ENCODE assay signal across 23 cellular contexts in genomic region chr9:8978334-8978733, GRCh38.
"Had no signal": no experiment of that assay in that cellular context is flagged by ENCODE, and none has a peak within 500 bp of the region (broad histone marks: within the 10 kb centered on the region; RNA-seq: fewer than 3 reads in every experiment).

No MANE protein-coding gene starts in this region.

- H3K4me3 Mint-ChIP-seq: naive B cell, nephron had no signal

- H3K36me3 Mint-ChIP-seq: naive B cell had no signal

- ATAC-seq: gastroesophageal sphincter, left cardiac atrium had no signal

- H3K27ac ChIP-seq: coronary artery, epithelial cell of prostate, esophagus squamous epithelium, gastroesophageal sphincter, left ventricle myocardium inferior, neutrophil, stomach had no signal

- H3K4me3 ChIP-seq: coronary artery, esophagus squamous epithelium, gastroesophageal sphincter, left ventricle myocardium inferior, lung, stomach had no signal

- H3K9me3 ChIP-seq: esophagus squamous epithelium, gastroesophageal sphincter, left ventricle myocardium inferior, neutrophil, stomach had no signal

- H3K9me3 Mint-ChIP-seq: nephron had no signal

- H3K4me1 ChIP-seq: esophagus squamous epithelium, gastroesophageal sphincter, left ventricle myocardium inferior, stomach had no signal

- H3K27me3 ChIP-seq: esophagus squamous epithelium, gastroesophageal sphincter, neutrophil, stomach had no signal

- H3K27ac Mint-ChIP-seq: naive B cell, nephron had no signal

- H3K27me3 Mint-ChIP-seq: naive B cell had no signal

- DNase-seq: effector CD4-positive, alpha-beta T cell; esophagus squamous epithelium; foreskin fibroblast; glutamatergic neuron; kidney; left cardiac atrium; left ventricle myocardium inferior; mesenchymal stem cell; midbrain; naive B cell; posterior cingulate gyrus; small intestine; stimulated activated CD4-positive, alpha-beta T cell treated with anti-CD3 and anti-CD28 coated beads, Interleukin-12 subunit alpha, Interleukin-12 subunit beta, amount 100 ng/mL, for 4 hours; stimulated activated naive CD4-positive, alpha-beta T cell; stomach; substantia nigra; trophoblast cell had no signal

- H3K4me1 Mint-ChIP-seq: naive B cell, nephron had no signal

- H3K36me3 ChIP-seq: esophagus squamous epithelium, gastroesophageal sphincter, left ventricle myocardium inferior, neutrophil, stomach had no signal
